Comparison of ENCODE assay signal across 8 cellular contexts in the genomic region with DNA sequence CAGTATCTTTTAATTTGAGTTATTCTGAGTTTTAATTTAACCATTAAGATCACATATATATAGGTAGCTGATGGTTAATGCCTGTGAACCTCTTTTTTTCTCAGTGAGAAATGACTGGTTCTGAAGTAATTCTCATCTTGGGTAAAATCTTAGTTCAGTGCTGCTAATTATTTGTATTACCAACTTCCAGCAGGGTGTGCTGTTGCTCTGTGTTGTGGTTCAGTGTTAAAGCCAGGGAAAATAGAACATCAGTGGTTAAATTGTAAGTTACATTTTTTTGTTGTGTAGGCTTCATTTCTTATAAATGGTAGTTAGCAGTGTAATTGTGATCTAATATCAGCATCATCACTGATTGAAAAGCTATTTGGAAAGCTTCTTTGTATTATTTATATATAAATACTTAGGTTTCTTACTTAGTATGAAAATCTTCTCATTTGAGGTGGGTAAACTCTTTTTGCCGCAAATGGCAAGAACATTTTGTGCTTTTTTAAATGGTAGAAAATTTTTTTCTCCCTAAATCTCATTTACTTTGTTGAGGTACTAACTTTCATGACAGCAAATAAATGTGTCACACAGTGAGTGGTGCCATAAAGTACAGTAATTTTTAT. TPM values are rescaled to one million over a fixed set of nuclear protein-coding genes. Genes with fewer than 3 reads are reported as not detected.
A peak's percentile ranks its signal among the peaks of the same experiment; 100 is the strongest.
DNase-seq lines count a peak whose midpoint lies in the region; ATAC-seq and TF ChIP-seq lines count a peak whose summit lies in the region.

No MANE protein-coding gene starts in this region.

- peaks cover 2% of the 10 kb centered on the region for H3K36me3 ChIP-seq in GM06990 (ENCODE audit: control insufficient read depth, insufficient read depth, low read length)
- H3K36me3 ChIP-seq in colonic mucosa: no peaks in the 10 kb centered on the region
- H3K36me3 ChIP-seq in right lobe of liver: peaks cover 0 to 28% (median 5%) of the 10 kb centered on the region in 4 donors
- H3K36me3 ChIP-seq in thyroid gland: peaks cover 12 to 17% of the 10 kb centered on the region in 2 donors

- H3K27ac ChIP-seq in colonic mucosa (peak overlapping the region; percentile 32), right lobe of liver (no peak overlapping the region), thyroid gland (no peak overlapping the region)

- H3K27me3 ChIP-seq in GM06990 (replicated peaks; ENCODE audit: control insufficient read depth, insufficient read depth, low read length): no peaks in the 10 kb centered on the region
- no peaks in the 10 kb centered on the region for H3K27me3 ChIP-seq in colonic mucosa
- no peaks in the 10 kb centered on the region for H3K27me3 ChIP-seq in right lobe of liver
- H3K27me3 ChIP-seq in thyroid gland: no peaks in the 10 kb centered on the region

- H3K4me1 ChIP-seq in colonic mucosa: peaks cover 3% of the 10 kb centered on the region
- H3K4me1 ChIP-seq in right lobe of liver: peaks cover 0 to 11% (median 0%) of the 10 kb centered on the region in 4 donors
- H3K4me1 ChIP-seq in thyroid gland: no peaks in the 10 kb centered on the region

- H3K9ac ChIP-seq in colonic mucosa (ENCODE audit: low read depth in 2 of 2, low read length in 2 of 2): no peak overlapping the region

- 86% methylated on average over 1 of the region's 1 CpG for WGBS in right lobe of liver (ENCODE audit: insufficient coverage, low coverage, low lambda C conversion rate, missing lambda C conversion rate)
- WGBS in thyroid gland, 2 donors: 95 to 96% methylated on average over 1 of the region's 1 CpG

- H3K4me3 ChIP-seq in GM06990 (replicated peaks; ENCODE audit: low read depth, low read length): no peak overlapping the region
- no peak overlapping the region for H3K4me3 ChIP-seq in colonic mucosa
- no peak overlapping the region for H3K4me3 ChIP-seq in right lobe of liver
- H3K4me3 ChIP-seq in thyroid gland (replicated peaks in 1 of 3): no peak overlapping the region

- TF ChIP-seq POLR2A in right lobe of liver (IDR thresholded peaks at IDR 0.05) (no peak), thyroid gland (IDR thresholded peaks at IDR 0.05) (no peak)

- TF ChIP-seq CTCF in GM06990 (IDR thresholded peaks at IDR 0.05; ENCODE audit: insufficient read depth, low read length, poor library complexity, severe bottlenecking) (peak; percentile 76), colonic mucosa (IDR thresholded peaks at IDR 0.05) (peak; percentile 74), right lobe of liver (IDR thresholded peaks at IDR 0.05) (peak; percentile 65 to 72 (median 68)), thyroid gland (IDR thresholded peaks at IDR 0.05) (peak; percentile 23 to 84 (median 70))

- in situ Hi-C loops in ACHN (cut with HindIII; ENCODE audit: low pct_ligation_motif_present, low pct_unique_long_range_greater_than_20kb, low sequenced_read_pairs): no loop called here

- intact Hi-C loops in colonic mucosa (cut with DNase I): no loop called here
- intact Hi-C loops in right lobe of liver (cut with DNase I): no loop called here
- intact Hi-C loops in thyroid gland (cut with DNase I): no loop called here

- DNase-seq in ACHN (peak; percentile 57), GM06990 (ENCODE audit: extremely low read depth, insufficient read length) (no peak), M059J (ENCODE audit: low read depth) (peak; percentile 74), SW480 (ENCODE audit: low spot score) (peak; percentile 23), colonic mucosa (peak; percentile 71), right lobe of liver (no peak), thyroid gland (peak; percentile 36 to 42)

- H3K9me3 ChIP-seq in colonic mucosa (no peaks in the 10 kb centered on the region), right lobe of liver (no peaks in the 10 kb centered on the region), thyroid gland (no peaks in the 10 kb centered on the region)

- ATAC-seq in right lobe of liver: peak; percentile 76 to 87 (median 85)
- no peak for ATAC-seq in GM18519 (IDR thresholded peaks at IDR 0.05; ENCODE audit: low FRiP score, unreplicated experiment)

RNA-seq across cellular contexts. Expression of a gene that starts 43.7 kb away (rescaled TPM):
- total RNA-seq in M059J (2014; rRNA removed; shearing (Covaris generic)): 35.3 and 49.7 TPM in 2 replicates
- total RNA-seq in colonic mucosa (10 to 100 TPM; 20.6 to 20.8 TPM), right lobe of liver (10 to 100 TPM in 5 of 6 experiments, 1 to 10 TPM in 1; 9.2 to 13.0 (median 11.2) TPM), thyroid gland (10 to 100 TPM; 17.8 to 24.7 (median 20.8) TPM)

Comparison
In these comparisons a context has a peak if more than half of its experiments do, and no peak if none do; other contexts are left out.
1. DNase-seq: peak in ACHN (single experiment), M059J (single experiment), SW480 (single experiment), colonic mucosa (single experiment) and thyroid gland (2 of 2); none in GM06990 (single experiment) and right lobe of liver (0 of 3).
2. Peak in every context shown above with its lines, with median percentiles within 50 percentile points of each other: CTCF ChIP-seq.